Comparison of ENCODE assay signal across 12 cellular contexts in genomic region chr12:117390866-117391265, GRCh38. TPM values are rescaled to one million over a fixed set of nuclear protein-coding genes. Genes with fewer than 3 reads are reported as not detected.
"Had no signal": no experiment of that assay in that cellular context is flagged by ENCODE, and none has a peak within 500 bp of the region (broad histone marks: within the 10 kb centered on the region; RNA-seq: fewer than 3 reads in every experiment).

No MANE protein-coding gene starts in this region.

- ATAC-seq: GM23338, HCT116 had no signal

- DNase-seq: GM23248, GOT3, H7, H9, HCEC 1CT, HFFc6 had no signal

- H3K4me3 ChIP-seq: GM23248, GM23338, HAP-1 had no signal

- FAIRE-seq: H1, H54 had no signal

- H3K36me3 ChIP-seq: HAP-1 had no signal

- H3K9me3 ChIP-seq: HAP-1 had no signal

- H3K4me2 ChIP-seq: GM23338 had no signal

- H3K4me1 ChIP-seq: HAP-1 had no signal

- H2AFZ ChIP-seq: GM23248, GM23338 had no signal

- H3K9ac ChIP-seq: GM23248 had no signal

- H3K27ac ChIP-seq: GM23248 had no signal

RNA-seq across cellular contexts. Expression of gene NOS1, which starts 29.4 kb away (rescaled TPM):
- total RNA-seq: GM23248, H4, HFFc6 had no signal
- polyA plus RNA-seq: GM23248 had no signal
